Comparison of ENCODE assay signal across 8 cellular contexts in the genomic region with DNA sequence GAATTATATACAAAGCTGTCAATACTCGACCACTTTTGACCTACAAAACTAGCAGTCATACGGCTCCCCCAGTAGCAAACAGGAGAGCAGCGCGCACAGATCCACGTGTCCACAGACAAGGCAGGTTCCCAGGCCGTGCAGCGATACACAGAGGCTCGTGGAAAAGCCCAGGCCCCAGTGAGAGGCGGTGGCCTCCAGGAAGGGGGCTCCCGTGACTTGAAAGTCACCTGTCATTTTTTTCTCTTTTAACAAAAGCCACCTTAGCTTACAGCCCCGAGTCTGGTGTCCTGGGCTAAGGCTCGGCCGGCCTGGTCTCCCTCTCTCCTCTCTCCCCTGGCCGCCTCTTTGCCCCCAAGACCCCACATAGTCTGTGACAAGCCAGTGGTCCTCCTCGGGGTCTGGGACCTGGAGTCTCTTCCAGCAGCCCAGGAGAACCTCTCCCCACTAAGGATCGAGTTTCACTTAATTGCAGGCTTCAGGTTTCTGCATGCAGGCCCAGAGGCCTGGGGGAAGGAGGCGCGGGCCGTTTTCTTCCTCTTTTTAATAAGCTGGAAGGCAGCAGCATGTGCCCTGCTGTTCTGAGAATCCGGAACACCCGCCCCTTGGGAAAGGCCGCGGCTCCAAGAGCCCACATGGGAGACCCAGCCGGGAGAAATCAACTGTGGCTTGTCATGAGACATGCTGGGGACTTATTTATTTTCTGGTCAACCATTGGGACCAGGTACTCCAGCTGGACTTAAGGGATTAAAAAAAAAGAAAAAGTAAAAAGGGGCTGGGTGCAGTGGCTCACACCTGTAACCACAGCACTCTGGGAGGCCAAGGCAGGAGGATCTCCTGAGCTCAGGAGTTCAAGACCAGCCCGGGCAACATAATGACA. TPM values are rescaled to one million over a fixed set of nuclear protein-coding genes. Genes with fewer than 3 reads are reported as not detected.
DNase-seq lines count a peak whose midpoint lies in the region; FAIRE-seq and TF ChIP-seq lines count a peak whose summit lies in the region.

No MANE protein-coding gene starts in this region.

- peaks cover 81% of the 10 kb centered on the region for H3K4me1 Mint-ChIP-seq in activated naive CD4-positive, alpha-beta T cell treated with anti-CD3 and anti-CD28 coated beads for 36 hours (ENCODE audit: low read depth)

- DNase-seq in GM13977 (ENCODE audit: low spot score): no peak
- DNase-seq in NCI-H2107 (lab: John Stamatoyannopoulos, UW): peak; percentile 86
- DNase-seq in anterior cingulate cortex (lab: John Stamatoyannopoulos, UW): peak in 41 of 58 donors; percentile 8 to 62 (median 37)
- peak; percentile 93 for DNase-seq in kidney
- DNase-seq in thyroid gland: peak; percentile 62 to 70
- no peak for DNase-seq in SW 1271 (lab: John Stamatoyannopoulos, UW)
- no peak for DNase-seq in mesenteric fat pad (ENCODE audit: low spot score)
- DNase-seq in activated naive CD4-positive, alpha-beta T cell treated with anti-CD3 and anti-CD28 coated beads for 36 hours: no peak

- H3K4me3 ChIP-seq in kidney (ENCODE audit: low read length in 2 of 2) (no peak overlapping the region), thyroid gland (replicated peaks in 1 of 3) (no peak overlapping the region)

- peak overlapping the region in 1 of 2 donors; percentile 66 for H3K9ac ChIP-seq in kidney (ENCODE audit: low read length in 2 of 2)

- CTCF ChIA-PET in activated naive CD4-positive, alpha-beta T cell treated with anti-CD3 and anti-CD28 coated beads for 36 hours (lab: Charles Lee): interaction anchor here (0.6 to 1.5 kb wide), 2 partner anchors 215 to 515 kb away, joined by 3 to 4 read pairs; no protein-coding TSS in a partner anchor

- H3K36me3 ChIP-seq in kidney (ENCODE audit: control insufficient read depth in 1 of 2, insufficient read depth in 2 of 2, low read length in 2 of 2): no peaks in the 10 kb centered on the region
- H3K36me3 ChIP-seq in thyroid gland: no peaks in the 10 kb centered on the region

- no peak for TF ChIP-seq POLR2A in thyroid gland (IDR thresholded peaks at IDR 0.05)

- H3K27ac Mint-ChIP-seq in activated naive CD4-positive, alpha-beta T cell treated with anti-CD3 and anti-CD28 coated beads for 36 hours: no peak overlapping the region

- H3K36me3 Mint-ChIP-seq in activated naive CD4-positive, alpha-beta T cell treated with anti-CD3 and anti-CD28 coated beads for 36 hours (ENCODE audit: low read depth): peaks cover 2% of the 10 kb centered on the region

- intact Hi-C loops in kidney (cut with DNase I) (no loop called here), thyroid gland (cut with DNase I) (no loop called here)
- intact Hi-C loops in activated naive CD4-positive, alpha-beta T cell treated with anti-CD3 and anti-CD28 coated beads for 36 hours (cut with micrococcal nuclease): no loop called here

- H3K9me3 ChIP-seq in kidney (ENCODE audit: control insufficient read depth in 1 of 2, low read length in 2 of 2): no peaks in the 10 kb centered on the region
- no peaks in the 10 kb centered on the region for H3K9me3 ChIP-seq in thyroid gland

- no peak overlapping the region for H3K4me3 Mint-ChIP-seq in activated naive CD4-positive, alpha-beta T cell treated with anti-CD3 and anti-CD28 coated beads for 36 hours

- no peaks in the 10 kb centered on the region for H3K27me3 Mint-ChIP-seq in activated naive CD4-positive, alpha-beta T cell treated with anti-CD3 and anti-CD28 coated beads for 36 hours (ENCODE audit: low read depth)

- no peak for FAIRE-seq in kidney (lab: Jason Lieb, UNC)

- peaks cover 47 to 56% of the 10 kb centered on the region in 2 donors for H3K4me1 ChIP-seq in kidney (ENCODE audit: control insufficient read depth in 1 of 2, insufficient read depth in 1 of 2, low read depth in 1 of 2, low read length in 2 of 2)
- H3K4me1 ChIP-seq in thyroid gland: peaks cover 36 to 48% of the 10 kb centered on the region in 2 donors

- H3K27me3 ChIP-seq in thyroid gland: no peaks in the 10 kb centered on the region

- H3K9me3 Mint-ChIP-seq in activated naive CD4-positive, alpha-beta T cell treated with anti-CD3 and anti-CD28 coated beads for 36 hours: no peaks in the 10 kb centered on the region

- WGBS in thyroid gland, 2 donors: 44 to 46% methylated on average over 16 to 24 of the region's 25 CpGs

- TF ChIP-seq CTCF in GM13977 (IDR thresholded peaks at IDR 0.05; ENCODE audit: extremely low read depth, insufficient read depth, missing control alignments): peak; percentile 4
- no peak for TF ChIP-seq CTCF in kidney (IDR thresholded peaks at IDR 0.05; ENCODE audit: borderline replicate concordance, extremely low read depth, insufficient read depth)
- TF ChIP-seq CTCF in thyroid gland (IDR thresholded peaks at IDR 0.05): no peak

- in situ Hi-C loops in GM13977 (cut with MboI; ENCODE audit: low pct_unique_long_range_greater_than_20kb, low sequenced_read_pairs, unreplicated experiment): no loop called here

- peak overlapping the region; percentile 84 to 88 for H3K27ac ChIP-seq in kidney (ENCODE audit: low read depth in 2 of 2, low read length in 2 of 2)
- peak overlapping the region; percentile 76 to 80 (median 78) for H3K27ac ChIP-seq in thyroid gland

RNA-seq across cellular contexts. Expression of a gene that starts 15.9 kb away (rescaled TPM):
- total RNA-seq in kidney: 205 TPM
- 18.7 TPM for polyA plus RNA-seq in kidney (ENCODE audit: insufficient read depth, low read depth, low replicate concordance)
- 100 to 1,000 TPM in 2 of 4 donors, 10 to 100 TPM in 2; 45.3 to 178 (median 99.9) TPM for total RNA-seq in thyroid gland
- 248 TPM for total RNA-seq in mesenteric fat pad
- 100 to 1,000 TPM; 102 TPM for total RNA-seq in activated naive CD4-positive, alpha-beta T cell treated with anti-CD3 and anti-CD28 coated beads for 36 hours

Comparison
In these comparisons a context has a peak if more than half of its experiments do, and no peak if none do; other contexts are left out.
1. DNase-seq: peak in NCI-H2107 (single experiment), anterior cingulate cortex (41 of 58), kidney (single experiment) and thyroid gland (2 of 2); none in GM13977 (single experiment), SW 1271 (0 of 2), mesenteric fat pad (single experiment) and activated naive CD4-positive, alpha-beta T cell treated with anti-CD3 and anti-CD28 coated beads for 36 hours (single experiment).